Comparison of ENCODE assay signal across 17 cellular contexts in the genomic region with DNA sequence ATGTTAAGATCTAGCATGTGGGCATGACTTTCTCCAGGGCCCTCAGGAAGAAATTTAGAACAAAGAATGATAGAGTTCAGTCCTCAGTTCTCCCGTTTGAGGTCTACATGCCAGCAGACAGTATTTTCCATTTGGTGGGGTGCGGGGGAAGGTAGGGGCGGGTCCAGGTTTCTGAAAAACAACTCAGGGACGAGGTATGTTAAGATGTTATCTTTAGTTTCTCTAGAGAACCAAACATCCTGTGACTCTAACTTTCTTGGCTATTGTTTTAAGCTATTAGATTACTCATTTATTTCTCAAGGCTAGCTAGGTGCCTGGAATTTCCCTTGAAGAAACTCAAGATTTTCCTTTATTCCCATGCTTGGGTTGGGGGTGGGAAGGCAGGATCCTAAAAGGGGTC. TPM values are rescaled to one million over a fixed set of nuclear protein-coding genes. Genes with fewer than 3 reads are reported as not detected.
DNase-seq lines count a peak whose midpoint lies in the region; ATAC-seq and TF ChIP-seq lines count a peak whose summit lies in the region.
"Had no signal": no experiment of that assay in that cellular context is flagged by ENCODE, and none has a peak within 500 bp of the region (broad histone marks: within the 10 kb centered on the region; RNA-seq: fewer than 3 reads in every experiment).

No MANE protein-coding gene starts in this region.

- no peaks in the 10 kb centered on the region for H4K20me1 ChIP-seq in GM23338 (replicated peaks; ENCODE audit: insufficient read depth)

- H3K36me3 Mint-ChIP-seq in GM23338 (ENCODE audit: low read depth), result no peaks in the 10 kb centered on the region
- no peaks in the 10 kb centered on the region for H3K36me3 Mint-ChIP-seq in activated T-helper 2 cell treated with anti-CD3 and anti-CD28 coated beads, Interferon-gamma antibody, Interleukin-2, Interleukin-4, amounts not matched to agents 10 μg/mL and 5 μg/mL and 100 μg/mL, durations not matched to agents 14 hours and 24 hours and 36 hours (ENCODE audit: low read depth)
- H3K36me3 Mint-ChIP-seq in activated T-helper 1 cell treated with anti-CD3 and anti-CD28 coated beads, Interleukin-12 subunit alpha, Interleukin-12 subunit beta, Interleukin-2, Interleukin-4 antibody, amounts not matched to agents 30 ng/mL and 10 ng/mL and 1 ng/mL, durations not matched to agents 14 hours and 24 hours and 36 hours (ENCODE audit: low read depth), result no peaks in the 10 kb centered on the region
- H3K36me3 Mint-ChIP-seq: activated naive CD4-positive, alpha-beta T cell treated with anti-CD3 and anti-CD28 coated beads, Interleukin-2, amount 50 U/mL, for 72 hours had no signal

- intact Hi-C loops in activated T-helper 2 cell treated with anti-CD3 and anti-CD28 coated beads, Interferon-gamma antibody, Interleukin-2, Interleukin-4, amounts not matched to agents 10 μg/mL and 5 μg/mL and 100 μg/mL, durations not matched to agents 14 hours and 24 hours and 36 hours (cut with micrococcal nuclease), result loop anchor here (1.0 to 2.0 kb wide), 2 partner anchors 11 to 41 kb away; no protein-coding TSS in a partner anchor
- intact Hi-C loops in activated T-helper 1 cell treated with anti-CD3 and anti-CD28 coated beads, Interleukin-12 subunit alpha, Interleukin-12 subunit beta, Interleukin-2, Interleukin-4 antibody, amounts not matched to agents 30 ng/mL and 10 ng/mL and 1 ng/mL, durations not matched to agents 14 hours and 24 hours and 36 hours (cut with micrococcal nuclease), result no loop called here

- no peak for ATAC-seq in GM23338
- ATAC-seq: activated naive CD4-positive, alpha-beta T cell treated with anti-CD3 and anti-CD28 coated beads, Interleukin-2, amount 50 U/mL, for 72 hours; mucosa of descending colon had no signal

- H3K27me3 Mint-ChIP-seq in GM23338 (ENCODE audit: insufficient read depth, low read depth, poor library complexity), result peaks cover 2% of the 10 kb centered on the region
- peaks cover 6% of the 10 kb centered on the region for H3K27me3 Mint-ChIP-seq in activated T-helper 2 cell treated with anti-CD3 and anti-CD28 coated beads, Interferon-gamma antibody, Interleukin-2, Interleukin-4, amounts not matched to agents 10 μg/mL and 5 μg/mL and 100 μg/mL, durations not matched to agents 14 hours and 24 hours and 36 hours (ENCODE audit: low read depth)
- H3K27me3 Mint-ChIP-seq in activated T-helper 1 cell treated with anti-CD3 and anti-CD28 coated beads, Interleukin-12 subunit alpha, Interleukin-12 subunit beta, Interleukin-2, Interleukin-4 antibody, amounts not matched to agents 30 ng/mL and 10 ng/mL and 1 ng/mL, durations not matched to agents 14 hours and 24 hours and 36 hours (ENCODE audit: insufficient read depth), result peaks cover 2% of the 10 kb centered on the region

- DNase-seq in AG09309 (ENCODE audit: low read depth) (peak; percentile 38), GM23338 (ENCODE audit: low spot score) (no peak), iris pigment epithelial cell (ENCODE audit: low read depth) (peak; percentile 87), DMS114 treated with DMSO at 0.1 percent for 48 hours (lab: John Stamatoyannopoulos, UW; ENCODE audit: unreplicated experiment) (no peak), NCI-H128 (lab: John Stamatoyannopoulos, UW; ENCODE audit: unreplicated experiment) (no peak), SHP77 treated with DMSO at 0.1 percent for 48 hours (lab: John Stamatoyannopoulos, UW) (no peak)
- no peak for DNase-seq in activated T-helper 2 cell treated with anti-CD3 and anti-CD28 coated beads, Interferon-gamma antibody, Interleukin-2, Interleukin-4, amounts not matched to agents 10 μg/mL and 5 μg/mL and 100 μg/mL, durations not matched to agents 14 hours and 24 hours and 36 hours (ENCODE audit: low spot score)
- no peak for DNase-seq in activated T-helper 1 cell treated with anti-CD3 and anti-CD28 coated beads, Interleukin-12 subunit alpha, Interleukin-12 subunit beta, Interleukin-2, Interleukin-4 antibody, amounts not matched to agents 30 ng/mL and 10 ng/mL and 1 ng/mL, durations not matched to agents 14 hours and 24 hours and 36 hours (ENCODE audit: low spot score)
- DNase-seq: activated CD4-positive, CD25-positive, alpha-beta regulatory T cell; effector CD8-positive, alpha-beta T cell; mucosa of descending colon; NCI-H1092; NCI-H524; retina; uterus had no signal

- no peak overlapping the region for H3K4me2 ChIP-seq in GM23338

- no peaks in the 10 kb centered on the region for H3K79me2 ChIP-seq in GM23338 (replicated peaks; ENCODE audit: insufficient read depth)

- H3K4me1 Mint-ChIP-seq in GM23338, result peaks cover 2% of the 10 kb centered on the region; the same call in 2 of the 3 replicates
- peaks cover 16% of the 10 kb centered on the region for H3K4me1 Mint-ChIP-seq in activated T-helper 2 cell treated with anti-CD3 and anti-CD28 coated beads, Interferon-gamma antibody, Interleukin-2, Interleukin-4, amounts not matched to agents 10 μg/mL and 5 μg/mL and 100 μg/mL, durations not matched to agents 14 hours and 24 hours and 36 hours (ENCODE audit: low read depth)
- peaks cover 13% of the 10 kb centered on the region for H3K4me1 Mint-ChIP-seq in activated T-helper 1 cell treated with anti-CD3 and anti-CD28 coated beads, Interleukin-12 subunit alpha, Interleukin-12 subunit beta, Interleukin-2, Interleukin-4 antibody, amounts not matched to agents 30 ng/mL and 10 ng/mL and 1 ng/mL, durations not matched to agents 14 hours and 24 hours and 36 hours (ENCODE audit: low read depth)

- no peak overlapping the region for H3K27ac ChIP-seq in GM23338 (ENCODE audit: low read depth)
- H3K27ac ChIP-seq: HL-60, uterus had no signal

- H3K4me1 ChIP-seq in GM23338 (ENCODE audit: insufficient read depth), result peaks cover 3% of the 10 kb centered on the region; the same call in 1 of the 2 replicates
- H3K4me1 ChIP-seq: uterus had no signal

- no peaks in the 10 kb centered on the region for H3K27me3 ChIP-seq in GM23338 (ENCODE audit: insufficient read depth)
- H3K27me3 ChIP-seq: uterus had no signal

- H3K36me3 ChIP-seq in GM23338 (ENCODE audit: insufficient read depth), result no peaks in the 10 kb centered on the region
- H3K36me3 ChIP-seq: uterus had no signal

- H3F3A ChIP-seq in GM23338 (replicated peaks; ENCODE audit: low read depth), result no peaks in the 10 kb centered on the region

- H3K9me2 ChIP-seq in GM23338 (ENCODE audit: insufficient read depth), result no peaks in the 10 kb centered on the region

- TF ChIP-seq CTCF in AG09309 (IDR thresholded peaks at IDR 0.05; ENCODE audit: control insufficient read depth, insufficient read depth, low read depth, low read length, missing control alignments) (no peak), GM23338 (conservative IDR thresholded peaks at IDR 0.05; ENCODE audit: low read depth in 2 of 2) (no peak)

- H3K27ac Mint-ChIP-seq in GM23338, result no peak overlapping the region
- peak overlapping the region; percentile 70 for H3K27ac Mint-ChIP-seq in activated T-helper 2 cell treated with anti-CD3 and anti-CD28 coated beads, Interferon-gamma antibody, Interleukin-2, Interleukin-4, amounts not matched to agents 10 μg/mL and 5 μg/mL and 100 μg/mL, durations not matched to agents 14 hours and 24 hours and 36 hours
- H3K27ac Mint-ChIP-seq in activated T-helper 1 cell treated with anti-CD3 and anti-CD28 coated beads, Interleukin-12 subunit alpha, Interleukin-12 subunit beta, Interleukin-2, Interleukin-4 antibody, amounts not matched to agents 30 ng/mL and 10 ng/mL and 1 ng/mL, durations not matched to agents 14 hours and 24 hours and 36 hours, result no peak overlapping the region
- H3K27ac Mint-ChIP-seq: activated naive CD4-positive, alpha-beta T cell treated with anti-CD3 and anti-CD28 coated beads, Interleukin-2, amount 50 U/mL, for 72 hours had no signal

- peak overlapping the region; percentile 64 for H2AFZ ChIP-seq in GM23338

- no peaks in the 10 kb centered on the region for H3K9me3 Mint-ChIP-seq in GM23338
- H3K9me3 Mint-ChIP-seq in activated T-helper 2 cell treated with anti-CD3 and anti-CD28 coated beads, Interferon-gamma antibody, Interleukin-2, Interleukin-4, amounts not matched to agents 10 μg/mL and 5 μg/mL and 100 μg/mL, durations not matched to agents 14 hours and 24 hours and 36 hours, result no peaks in the 10 kb centered on the region
- no peaks in the 10 kb centered on the region for H3K9me3 Mint-ChIP-seq in activated T-helper 1 cell treated with anti-CD3 and anti-CD28 coated beads, Interleukin-12 subunit alpha, Interleukin-12 subunit beta, Interleukin-2, Interleukin-4 antibody, amounts not matched to agents 30 ng/mL and 10 ng/mL and 1 ng/mL, durations not matched to agents 14 hours and 24 hours and 36 hours
- H3K9me3 Mint-ChIP-seq: activated naive CD4-positive, alpha-beta T cell treated with anti-CD3 and anti-CD28 coated beads, Interleukin-2, amount 50 U/mL, for 72 hours had no signal

- H3K4me3 Mint-ChIP-seq in GM23338, result no peak overlapping the region
- H3K4me3 Mint-ChIP-seq in activated T-helper 2 cell treated with anti-CD3 and anti-CD28 coated beads, Interferon-gamma antibody, Interleukin-2, Interleukin-4, amounts not matched to agents 10 μg/mL and 5 μg/mL and 100 μg/mL, durations not matched to agents 14 hours and 24 hours and 36 hours (ENCODE audit: low read depth), result no peak overlapping the region
- H3K4me3 Mint-ChIP-seq in activated T-helper 1 cell treated with anti-CD3 and anti-CD28 coated beads, Interleukin-12 subunit alpha, Interleukin-12 subunit beta, Interleukin-2, Interleukin-4 antibody, amounts not matched to agents 30 ng/mL and 10 ng/mL and 1 ng/mL, durations not matched to agents 14 hours and 24 hours and 36 hours, result no peak overlapping the region

- H3K4me3 ChIP-seq in AG09309 (ENCODE audit: control insufficient read depth, low read depth, low read length), result no peak overlapping the region
- no peak overlapping the region for H3K4me3 ChIP-seq in GM23338
- H3K4me3 ChIP-seq: mucosa of descending colon, uterus had no signal

TF ChIP-seq in GM23338, 12 proteins besides CTCF, POLR2A, EP300 and RAD21 (continues in another document):
- TF ChIP-seq STAT1 (IDR thresholded peaks at IDR 0.05; ENCODE audit: unreplicated experiment) (no peak), POLR2AphosphoS5 (IDR thresholded peaks at IDR 0.05; ENCODE audit: low read depth) (no peak), ZNF114 (CRISPR knock-in tag; IDR thresholded peaks at IDR 0.05) (no peak)

RNA-seq across cellular contexts. Expression of gene SYT14, which starts 42.3 kb away (rescaled TPM):
- total RNA-seq in GM23338 (2014; rRNA removed; shearing (Covaris generic)), result 19.4 and 22.4 TPM in 2 replicates
- 4.5 and 5.2 TPM in 2 replicates for polyA plus RNA-seq in GM23338 (2016; fragmentation: Nextera tagmentation; extraction: Ambion mirVana)
- not detected in 2 replicates for total RNA-seq in activated T-helper 2 cell treated with anti-CD3 and anti-CD28 coated beads, Interferon-gamma antibody, Interleukin-2, Interleukin-4, amounts not matched to agents 10 μg/mL and 5 μg/mL and 100 μg/mL, durations not matched to agents 14 hours and 24 hours and 36 hours
- not detected in 2 replicates for total RNA-seq in activated T-helper 1 cell treated with anti-CD3 and anti-CD28 coated beads, Interleukin-12 subunit alpha, Interleukin-12 subunit beta, Interleukin-2, Interleukin-4 antibody, amounts not matched to agents 30 ng/mL and 10 ng/mL and 1 ng/mL, durations not matched to agents 14 hours and 24 hours and 36 hours
- total RNA-seq: activated naive CD4-positive, alpha-beta T cell treated with anti-CD3 and anti-CD28 coated beads, Interleukin-2, amount 50 U/mL, for 72 hours had no signal

Comparison
In these comparisons a context has a peak if more than half of its experiments do, and no peak if none do; other contexts are left out.
1. DNase-seq: peak in AG09309 (single experiment) and iris pigment epithelial cell (single experiment); none in GM23338 (single experiment), activated T-helper 2 cell treated with anti-CD3 and anti-CD28 coated beads, Interferon-gamma antibody, Interleukin-2, Interleukin-4, amounts not matched to agents 10 μg/mL and 5 μg/mL and 100 μg/mL, durations not matched to agents 14 hours and 24 hours and 36 hours (single experiment), DMS114 treated with DMSO at 0.1 percent for 48 hours (single experiment), NCI-H128 (single experiment), activated T-helper 1 cell treated with anti-CD3 and anti-CD28 coated beads, Interleukin-12 subunit alpha, Interleukin-12 subunit beta, Interleukin-2, Interleukin-4 antibody, amounts not matched to agents 30 ng/mL and 10 ng/mL and 1 ng/mL, durations not matched to agents 14 hours and 24 hours and 36 hours (single experiment) and SHP77 treated with DMSO at 0.1 percent for 48 hours (single experiment).
2. RNA of gene SYT14, which starts 42.3 kb away (total RNA-seq): 19.4 to 22.4 TPM in GM23338; not detected in activated T-helper 2 cell treated with anti-CD3 and anti-CD28 coated beads, Interferon-gamma antibody, Interleukin-2, Interleukin-4, amounts not matched to agents 10 μg/mL and 5 μg/mL and 100 μg/mL, durations not matched to agents 14 hours and 24 hours and 36 hours and not detected in activated T-helper 1 cell treated with anti-CD3 and anti-CD28 coated beads, Interleukin-12 subunit alpha, Interleukin-12 subunit beta, Interleukin-2, Interleukin-4 antibody, amounts not matched to agents 30 ng/mL and 10 ng/mL and 1 ng/mL, durations not matched to agents 14 hours and 24 hours and 36 hours; every median in the first group is over 10 times any median in the second.